Comparison of ENCODE assay signal across 8 cellular contexts in the genomic region with DNA sequence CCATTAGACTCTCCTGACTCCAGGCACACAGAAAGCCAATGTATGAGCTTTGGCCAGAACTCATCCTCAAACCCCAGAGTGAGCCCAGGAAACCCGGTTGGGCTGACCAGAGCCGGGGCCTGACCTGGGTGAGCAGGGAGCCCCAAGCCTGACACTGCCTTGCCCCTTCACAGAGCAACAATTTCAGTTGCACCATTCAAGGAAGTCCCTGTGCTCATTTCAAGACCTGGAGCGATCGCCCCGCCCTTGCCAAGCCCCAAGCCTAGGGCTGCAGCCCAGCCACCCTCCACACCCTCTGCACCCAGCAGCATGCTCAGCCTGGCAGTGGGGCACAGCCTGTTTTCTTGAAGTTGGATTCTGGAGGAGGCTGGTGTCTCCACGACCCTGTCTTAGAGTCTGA. TPM values are rescaled to one million over a fixed set of nuclear protein-coding genes. Genes with fewer than 3 reads are reported as not detected.
DNase-seq lines count a peak whose midpoint lies in the region; ATAC-seq and TF ChIP-seq lines count a peak whose summit lies in the region.

No MANE protein-coding gene starts in this region.

- ATAC-seq in naive B cell (ENCODE audit: low read depth in 2 of 2): no peak
- ATAC-seq in GM19463 (IDR thresholded peaks at IDR 0.05; ENCODE audit: unreplicated experiment): no peak

- H3K4me1 Mint-ChIP-seq in chondrocyte (ENCODE audit: low read depth) (peaks cover 53% of the 10 kb centered on the region), naive B cell (peaks cover 23 to 33% (median 27%) of the 10 kb centered on the region in 3 donors), nephron progenitor cell (peaks cover 10% of the 10 kb centered on the region)

- DNase-seq in AG20443 (ENCODE audit: low spot score): peak; percentile 33
- peak; percentile 56 for DNase-seq in LoVo (ENCODE audit: low spot score)
- no peak for DNase-seq in chondrocyte (ENCODE audit: low spot score)
- no peak for DNase-seq in naive B cell
- DNase-seq in DMS114 treated with DMSO at 0.1 percent for 48 hours (lab: John Stamatoyannopoulos, UW; ENCODE audit: unreplicated experiment): no peak
- DNase-seq in GM19240 (ENCODE audit: insufficient read length, low spot score): no peak
- DNase-seq in nephron progenitor cell: no peak

- TF ChIP-seq CTCF in chondrocyte (IDR thresholded peaks at IDR 0.05): no peak
- no peak for TF ChIP-seq CTCF in nephron progenitor cell (IDR thresholded peaks at IDR 0.05)

- H3K27ac Mint-ChIP-seq in chondrocyte (ENCODE audit: unreplicated experiment) (no peak overlapping the region), naive B cell (peak overlapping the region in 1 of 6 donors; percentile 76), nephron progenitor cell (no peak overlapping the region)

- H3K4me3 Mint-ChIP-seq in chondrocyte (ENCODE audit: unreplicated experiment) (peak overlapping the region; percentile 92), naive B cell (peak overlapping the region in 5 of 8 donors; percentile 7 to 84 (median 25)), nephron progenitor cell (no peak overlapping the region)

- H3K27me3 Mint-ChIP-seq in chondrocyte (ENCODE audit: low read depth) (no peaks in the 10 kb centered on the region), naive B cell (peaks cover 40 to 79% (median 62%) of the 10 kb centered on the region in 3 donors), nephron progenitor cell (ENCODE audit: low read depth, poor library complexity) (peaks cover 73% of the 10 kb centered on the region)

- no peaks in the 10 kb centered on the region for H3K9me3 Mint-ChIP-seq in chondrocyte (ENCODE audit: low read depth)
- no peaks in the 10 kb centered on the region for H3K9me3 Mint-ChIP-seq in naive B cell
- no peaks in the 10 kb centered on the region for H3K9me3 Mint-ChIP-seq in nephron progenitor cell

- H3K36me3 Mint-ChIP-seq in chondrocyte (ENCODE audit: low read depth): no peaks in the 10 kb centered on the region
- H3K36me3 Mint-ChIP-seq in naive B cell: peaks cover 0 to 8% of the 10 kb centered on the region in 2 donors
- H3K36me3 Mint-ChIP-seq in nephron progenitor cell (ENCODE audit: low read depth): no peaks in the 10 kb centered on the region

RNA-seq across cellular contexts. Expression of gene NBL1, which starts 2.3 kb away (rescaled TPM):
- 158 to 249 TPM (median 159 TPM) in 3 replicates for total RNA-seq in chondrocyte
- under 1 TPM in 1 of 6 donors, not detected in 5; 0.53 TPM for polyA plus RNA-seq in naive B cell (ENCODE audit: low read depth in 6 of 6)

RNA-seq across cellular contexts. Expression of gene HTR6, which starts 18.3 kb away (rescaled TPM):
- total RNA-seq in chondrocyte: not detected in 3 replicates
- not detected for polyA plus RNA-seq in naive B cell (ENCODE audit: low read depth in 6 of 6)

Comparison
In these comparisons a context has a peak if more than half of its experiments do, and no peak if none do; other contexts are left out.
1. DNase-seq: peak in AG20443 (single experiment) and LoVo (single experiment); none in chondrocyte (single experiment), naive B cell (single experiment), DMS114 treated with DMSO at 0.1 percent for 48 hours (single experiment), GM19240 (single experiment) and nephron progenitor cell (single experiment).